ENCODE assay signal across 8 cellular contexts in the genomic region with DNA sequence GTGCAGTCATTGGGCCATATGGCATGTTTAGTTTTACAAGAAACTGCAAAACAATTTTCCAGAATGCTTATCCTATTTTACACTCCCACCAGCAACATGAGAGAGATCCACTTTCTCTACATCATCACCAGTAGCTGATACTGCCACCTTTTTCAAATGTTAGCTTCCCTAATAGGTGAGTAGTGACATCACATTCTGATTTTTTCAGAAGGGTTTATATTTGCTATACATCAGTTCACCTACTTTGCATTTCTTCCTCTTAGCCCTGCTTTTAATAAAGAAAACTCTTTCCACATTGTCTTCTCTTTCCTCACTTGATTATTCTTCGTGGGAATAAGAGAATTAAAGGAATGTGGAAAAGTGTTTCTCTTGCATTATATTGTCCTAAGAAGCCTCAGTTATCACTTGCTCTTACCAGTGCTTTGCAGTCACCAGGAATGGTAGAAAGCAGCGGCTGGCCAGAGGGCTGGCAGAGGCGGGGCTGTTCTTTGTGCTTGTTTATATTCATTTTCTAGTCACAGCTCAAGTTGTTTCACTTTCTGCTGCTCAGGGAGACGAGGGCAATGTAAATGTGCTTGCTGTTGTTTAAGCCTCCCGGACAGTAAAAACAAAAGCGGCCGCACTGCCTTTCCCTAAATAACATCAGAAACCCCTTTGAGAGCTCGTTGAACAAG.
DNase-seq lines count a peak whose midpoint lies in the region; ATAC-seq, FAIRE-seq and TF ChIP-seq lines count a peak whose summit lies in the region.

No MANE protein-coding gene starts in this region.

- H3K36me3 Mint-ChIP-seq in activated B cell treated with CpG ODN at 0.5 μM for 24 hours (ENCODE audit: low read depth) = no peaks in the 10 kb centered on the region

- intact Hi-C loops in activated B cell treated with CpG ODN at 0.5 μM for 24 hours (cut with micrococcal nuclease) = no loop called here

- peak overlapping the region; percentile 18; the same call in 1 of the 2 replicates for H3K4me3 ChIP-seq in BJ (ENCODE audit: low read depth, low read length)

- no peaks in the 10 kb centered on the region for H3K36me3 ChIP-seq in BJ (ENCODE audit: control insufficient read depth, insufficient read depth, low read length)

- CTCF ChIA-PET in BJ (lab: Yijun Ruan, JAX) (interaction anchor here (0.7 kb wide), 1 partner anchor 14 kb away, joined by 3 read pairs; no protein-coding TSS in a partner anchor), activated B cell treated with CpG ODN at 0.5 μM for 24 hours (lab: Charles Lee) (no interaction called here)

- peak overlapping the region; percentile 74 for H3K4me3 Mint-ChIP-seq in activated B cell treated with CpG ODN at 0.5 μM for 24 hours

- no peaks in the 10 kb centered on the region for H3K27me3 Mint-ChIP-seq in activated B cell treated with CpG ODN at 0.5 μM for 24 hours

- POLR2A ChIA-PET in BJ (lab: Charles Lee) (interaction anchor here (0.7 kb wide), 1 partner anchor 180 kb away, joined by 3 read pairs; no protein-coding TSS in a partner anchor), activated B cell treated with CpG ODN at 0.5 μM for 24 hours (lab: Charles Lee) (interaction anchor here (0.7 kb wide), 1 partner anchor 698 kb away, joined by 3 read pairs; no protein-coding TSS in a partner anchor)

- peak overlapping the region; percentile 69 for H3K27ac Mint-ChIP-seq in activated B cell treated with CpG ODN at 0.5 μM for 24 hours

- FAIRE-seq in RCC 7860 (lab: Jason Lieb, UNC) = no peak

- peaks cover 3% of the 10 kb centered on the region for H3K27me3 ChIP-seq in BJ (ENCODE audit: control insufficient read depth, insufficient read depth, low read length)

- peaks cover 20% of the 10 kb centered on the region for H3K4me1 Mint-ChIP-seq in activated B cell treated with CpG ODN at 0.5 μM for 24 hours

- no peak for DNase-seq in BJ (ENCODE audit: low read depth)
- DNase-seq in activated B cell treated with CpG ODN at 0.5 μM for 24 hours = no peak
- DNase-seq in inferior parietal cortex (ENCODE audit: extremely low spot score) = peak; percentile 74
- peak; percentile 88 for DNase-seq in superior temporal gyrus (ENCODE audit: extremely low spot score)
- no peak for DNase-seq in effector CD4-positive, alpha-beta T cell
- DNase-seq in RCC 7860 (ENCODE audit: low spot score) = no peak

- no peak for TF ChIP-seq CTCF in BJ (IDR thresholded peaks at IDR 0.05; ENCODE audit: insufficient read depth, low read depth, low read length)
- TF ChIP-seq CTCF in activated B cell treated with CpG ODN at 0.5 μM for 24 hours (IDR thresholded peaks at IDR 0.05) = no peak

- ATAC-seq in GM19043 (IDR thresholded peaks at IDR 0.05; ENCODE audit: low read depth, unreplicated experiment) = peak; percentile 93
- ATAC-seq in HG03135 (IDR thresholded peaks at IDR 0.05; ENCODE audit: unreplicated experiment) = peak; percentile 94
- peak; percentile 81 for ATAC-seq in activated B cell treated with CpG ODN at 0.5 μM for 24 hours (ENCODE audit: low read depth)

- H3K9me3 Mint-ChIP-seq in activated B cell treated with CpG ODN at 0.5 μM for 24 hours = no peaks in the 10 kb centered on the region

Comparison
In these comparisons a context has a peak if more than half of its experiments do, and no peak if none do; other contexts are left out.
1. DNase-seq: peak in inferior parietal cortex (single experiment) and superior temporal gyrus (single experiment); none in BJ (single experiment), activated B cell treated with CpG ODN at 0.5 μM for 24 hours (single experiment), effector CD4-positive, alpha-beta T cell (single experiment) and RCC 7860 (single experiment).
2. Peak in every context shown above with its lines, with median percentiles within 50 percentile points of each other: ATAC-seq.